8 cellular contexts compared by ENCODE assay signal in the genomic region with DNA sequence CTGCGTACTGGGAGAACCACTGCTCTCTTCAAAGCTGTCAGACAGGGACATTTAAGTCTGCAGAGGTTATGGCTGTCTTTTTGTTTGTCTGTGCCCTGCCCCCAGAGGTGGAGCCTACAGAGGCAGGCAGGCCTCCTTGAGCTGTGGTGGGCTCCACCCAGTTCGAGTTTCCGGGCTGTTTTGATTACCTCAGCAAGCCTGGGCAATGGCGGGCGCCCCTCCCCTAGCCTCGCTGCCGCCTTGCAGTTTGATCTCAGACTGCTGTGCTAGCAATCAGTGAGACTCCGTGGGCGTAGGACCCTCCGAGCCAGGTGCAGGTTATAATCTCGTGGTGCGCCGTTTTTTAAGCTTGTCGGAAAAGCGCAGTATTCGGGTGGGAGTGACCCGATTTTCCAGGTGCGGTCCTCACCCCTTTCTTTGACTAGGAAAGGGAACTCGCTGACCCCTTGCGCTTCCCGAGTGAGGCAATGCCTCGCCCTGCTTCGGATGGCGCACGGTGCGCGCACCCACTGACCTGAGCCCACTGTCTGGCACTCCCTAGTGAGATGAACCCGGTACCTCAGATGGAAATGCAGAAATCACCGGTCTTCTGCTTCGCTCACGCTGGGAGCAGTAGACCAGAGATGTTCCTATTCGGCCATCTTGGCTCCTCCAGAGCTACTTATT. TPM values are rescaled to one million over a fixed set of nuclear protein-coding genes. Genes with fewer than 3 reads are reported as not detected.
"Had no signal": no experiment of that assay in that cellular context is flagged by ENCODE, and none has a peak within 500 bp of the region (broad histone marks: within the 10 kb centered on the region; RNA-seq: fewer than 3 reads in every experiment).

No MANE protein-coding gene starts in this region.

RNA-seq across cellular contexts. Expression of gene MDFIC2, which starts 21.9 kb away (rescaled TPM):
- total RNA-seq: M059J; PC-3; Peyer's patch; Right ventricle myocardium inferior; SJCRH30; SK-MEL-5; T-cell; T-helper 1 cell treated with Interleukin-12 subunit alpha and Interleukin-12 subunit beta and Interleukin-4 antibody, amounts not matched to agents 30 ng/mL and 1 ng/mL, for 36 hours had no signal
